Comparison of ENCODE assay signal across 1 cellular context in the genomic region with DNA sequence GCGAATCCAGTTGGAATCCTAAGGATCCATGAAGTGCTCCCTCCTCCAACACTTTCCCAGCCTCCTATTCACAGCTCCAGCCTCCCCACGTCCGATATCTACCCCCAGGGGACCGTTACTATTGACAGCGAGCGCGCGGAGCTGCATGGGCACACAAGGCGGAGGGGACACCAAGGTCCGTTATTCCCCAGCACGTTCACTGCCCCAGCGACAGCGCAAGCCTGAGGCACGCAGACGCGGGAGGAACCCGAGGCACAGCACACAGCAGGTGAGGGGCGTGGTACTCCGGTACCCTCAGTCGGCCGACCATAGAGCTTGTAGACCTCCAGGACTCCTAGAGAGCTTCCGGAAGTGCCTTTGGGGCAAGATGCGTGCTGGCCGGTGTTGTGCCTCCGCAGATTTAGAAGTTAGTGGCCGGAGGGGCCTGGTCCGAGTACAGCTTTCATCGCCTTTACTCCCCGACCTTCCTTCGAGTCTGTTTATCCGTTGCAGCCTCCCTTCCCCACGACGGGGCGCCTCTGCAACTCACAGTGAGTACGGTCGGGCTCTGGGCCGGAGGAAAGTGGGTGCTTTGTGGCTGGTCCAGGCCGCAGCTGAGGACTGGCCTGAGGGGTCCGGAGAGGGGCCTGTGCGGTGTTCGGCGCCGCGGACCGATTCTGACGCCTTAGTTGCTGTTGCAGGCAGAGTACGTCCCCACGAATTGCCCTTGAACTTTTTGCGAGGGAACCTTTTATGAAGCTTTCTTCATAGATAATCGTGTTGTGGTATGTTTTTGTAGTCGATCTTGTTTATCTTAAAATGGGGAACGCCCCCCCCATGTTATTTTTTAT.
TF ChIP-seq lines count a peak whose summit lies in the region.

A gene (plus strand): TSS at position 384 of the 830 bp plus-strand sequence. CDS start 6,525 bp downstream, outside the sequence.

TF ChIP-seq in K562, 482 proteins besides CTCF, POLR2A, EP300 and RAD21 (continued from another document and continues in another):
- TF ChIP-seq, protein P1, sequence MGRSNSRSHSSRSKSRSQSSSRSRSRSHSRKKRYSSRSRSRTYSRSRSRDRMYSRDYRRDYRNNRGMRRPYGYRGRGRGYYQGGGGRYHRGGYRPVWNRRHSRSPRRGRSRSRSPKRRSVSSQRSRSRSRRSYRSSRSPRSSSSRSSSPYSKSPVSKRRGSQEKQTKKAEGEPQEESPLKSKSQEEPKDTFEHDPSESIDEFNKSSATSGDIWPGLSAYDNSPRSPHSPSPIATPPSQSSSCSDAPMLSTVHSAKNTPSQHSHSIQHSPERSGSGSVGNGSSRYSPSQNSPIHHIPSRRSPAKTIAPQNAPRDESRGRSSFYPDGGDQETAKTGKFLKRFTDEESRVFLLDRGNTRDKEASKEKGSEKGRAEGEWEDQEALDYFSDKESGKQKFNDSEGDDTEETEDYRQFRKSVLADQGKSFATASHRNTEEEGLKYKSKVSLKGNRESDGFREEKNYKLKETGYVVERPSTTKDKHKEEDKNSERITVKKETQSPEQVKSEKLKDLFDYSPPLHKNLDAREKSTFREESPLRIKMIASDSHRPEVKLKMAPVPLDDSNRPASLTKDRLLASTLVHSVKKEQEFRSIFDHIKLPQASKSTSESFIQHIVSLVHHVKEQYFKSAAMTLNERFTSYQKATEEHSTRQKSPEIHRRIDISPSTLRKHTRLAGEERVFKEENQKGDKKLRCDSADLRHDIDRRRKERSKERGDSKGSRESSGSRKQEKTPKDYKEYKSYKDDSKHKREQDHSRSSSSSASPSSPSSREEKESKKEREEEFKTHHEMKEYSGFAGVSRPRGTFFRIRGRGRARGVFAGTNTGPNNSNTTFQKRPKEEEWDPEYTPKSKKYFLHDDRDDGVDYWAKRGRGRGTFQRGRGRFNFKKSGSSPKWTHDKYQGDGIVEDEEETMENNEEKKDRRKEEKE (IDR thresholded peaks at IDR 0.05; ENCODE audit: borderline replicate concordance in 1 of 2, control insufficient read depth in 1 of 2, low read depth in 2 of 2, low read length in 1 of 2): peak in 1 of 2 experiments; percentile 96; a peak in 2 of 4 replicates
- TF ChIP-seq HNRNPK (IDR thresholded peaks at IDR 0.05; ENCODE audit: low read depth, low read length, poor library complexity, severe bottlenecking): no peak
- no peak for TF ChIP-seq ZNF3 (CRISPR knock-in tag; IDR thresholded peaks at IDR 0.05)
- TF ChIP-seq, protein P2, sequence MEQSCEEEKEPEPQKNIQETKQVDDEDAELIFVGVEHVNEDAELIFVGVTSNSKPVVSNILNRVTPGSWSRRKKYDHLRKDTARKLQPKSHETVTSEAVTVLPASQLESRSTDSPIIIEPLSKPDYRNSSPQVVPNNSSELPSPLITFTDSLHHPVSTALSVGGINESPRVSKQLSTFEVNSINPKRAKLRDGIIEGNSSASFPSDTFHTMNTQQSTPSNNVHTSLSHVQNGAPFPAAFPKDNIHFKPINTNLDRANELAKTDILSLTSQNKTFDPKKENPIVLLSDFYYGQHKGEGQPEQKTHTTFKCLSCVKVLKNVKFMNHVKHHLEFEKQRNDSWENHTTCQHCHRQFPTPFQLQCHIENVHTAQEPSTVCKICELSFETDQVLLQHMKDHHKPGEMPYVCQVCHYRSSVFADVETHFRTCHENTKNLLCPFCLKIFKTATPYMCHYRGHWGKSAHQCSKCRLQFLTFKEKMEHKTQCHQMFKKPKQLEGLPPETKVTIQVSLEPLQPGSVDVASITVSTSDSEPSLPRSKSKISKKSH (CRISPR knock-in tag; IDR thresholded peaks at IDR 0.05): no peak
- no peak for TF ChIP-seq HMG20A (CRISPR knock-in tag; conservative IDR thresholded peaks at IDR 0.05)
- TF ChIP-seq, protein P3, sequence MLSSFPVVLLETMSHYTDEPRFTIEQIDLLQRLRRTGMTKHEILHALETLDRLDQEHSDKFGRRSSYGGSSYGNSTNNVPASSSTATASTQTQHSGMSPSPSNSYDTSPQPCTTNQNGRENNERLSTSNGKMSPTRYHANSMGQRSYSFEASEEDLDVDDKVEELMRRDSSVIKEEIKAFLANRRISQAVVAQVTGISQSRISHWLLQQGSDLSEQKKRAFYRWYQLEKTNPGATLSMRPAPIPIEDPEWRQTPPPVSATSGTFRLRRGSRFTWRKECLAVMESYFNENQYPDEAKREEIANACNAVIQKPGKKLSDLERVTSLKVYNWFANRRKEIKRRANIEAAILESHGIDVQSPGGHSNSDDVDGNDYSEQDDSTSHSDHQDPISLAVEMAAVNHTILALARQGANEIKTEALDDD (IDR thresholded peaks at IDR 0.05): 0 out of 2 replicates have a peak, but pooled peaks have one; percentile 31
- no peak for TF ChIP-seq ZNF274 (IDR thresholded peaks at IDR 0.05; ENCODE audit: borderline replicate concordance, low read depth, low read length)
- TF ChIP-seq, protein P4, sequence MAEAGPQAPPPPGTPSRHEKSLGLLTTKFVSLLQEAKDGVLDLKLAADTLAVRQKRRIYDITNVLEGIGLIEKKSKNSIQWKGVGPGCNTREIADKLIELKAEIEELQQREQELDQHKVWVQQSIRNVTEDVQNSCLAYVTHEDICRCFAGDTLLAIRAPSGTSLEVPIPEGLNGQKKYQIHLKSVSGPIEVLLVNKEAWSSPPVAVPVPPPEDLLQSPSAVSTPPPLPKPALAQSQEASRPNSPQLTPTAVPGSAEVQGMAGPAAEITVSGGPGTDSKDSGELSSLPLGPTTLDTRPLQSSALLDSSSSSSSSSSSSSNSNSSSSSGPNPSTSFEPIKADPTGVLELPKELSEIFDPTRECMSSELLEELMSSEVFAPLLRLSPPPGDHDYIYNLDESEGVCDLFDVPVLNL (CRISPR knock-in tag; IDR thresholded peaks at IDR 0.05; ENCODE audit: low read depth): no peak
- peak; percentile 80 for TF ChIP-seq ESRRA (IDR thresholded peaks at IDR 0.05; ENCODE audit: borderline replicate concordance, low read depth)
- TF ChIP-seq POLR2AphosphoS5 (IDR thresholded peaks at IDR 0.05; ENCODE audit: control insufficient read depth, insufficient read depth, low read depth, low read length): peak; percentile 94
- TF ChIP-seq, protein P5, sequence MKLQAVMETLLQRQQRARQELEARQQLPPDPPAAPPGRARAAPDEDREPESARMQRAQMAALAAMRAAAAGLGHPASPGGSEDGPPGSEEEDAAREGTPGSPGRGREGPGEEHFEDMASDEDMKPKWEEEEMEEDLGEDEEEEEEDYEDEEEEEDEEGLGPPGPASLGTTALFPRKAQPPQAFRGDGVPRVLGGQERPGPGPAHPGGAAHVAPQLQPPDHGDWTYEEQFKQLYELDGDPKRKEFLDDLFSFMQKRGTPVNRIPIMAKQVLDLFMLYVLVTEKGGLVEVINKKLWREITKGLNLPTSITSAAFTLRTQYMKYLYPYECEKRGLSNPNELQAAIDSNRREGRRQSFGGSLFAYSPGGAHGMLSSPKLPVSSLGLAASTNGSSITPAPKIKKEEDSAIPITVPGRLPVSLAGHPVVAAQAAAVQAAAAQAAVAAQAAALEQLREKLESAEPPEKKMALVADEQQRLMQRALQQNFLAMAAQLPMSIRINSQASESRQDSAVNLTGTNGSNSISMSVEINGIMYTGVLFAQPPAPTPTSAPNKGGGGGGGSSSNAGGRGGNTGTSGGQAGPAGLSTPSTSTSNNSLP (IDR thresholded peaks at IDR 0.05; ENCODE audit: borderline replicate concordance, low read depth, low read length): no peak
- TF ChIP-seq, protein P6, sequence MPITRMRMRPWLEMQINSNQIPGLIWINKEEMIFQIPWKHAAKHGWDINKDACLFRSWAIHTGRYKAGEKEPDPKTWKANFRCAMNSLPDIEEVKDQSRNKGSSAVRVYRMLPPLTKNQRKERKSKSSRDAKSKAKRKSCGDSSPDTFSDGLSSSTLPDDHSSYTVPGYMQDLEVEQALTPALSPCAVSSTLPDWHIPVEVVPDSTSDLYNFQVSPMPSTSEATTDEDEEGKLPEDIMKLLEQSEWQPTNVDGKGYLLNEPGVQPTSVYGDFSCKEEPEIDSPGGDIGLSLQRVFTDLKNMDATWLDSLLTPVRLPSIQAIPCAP (CRISPR knock-in tag; IDR thresholded peaks at IDR 0.05; ENCODE audit: borderline replicate concordance): peak; percentile 22; the same call in 1 of the 2 replicates
- TF ChIP-seq POLR2B (IDR thresholded peaks at IDR 0.05; ENCODE audit: low read depth, partially characterized antibody): peak; percentile 94
- TF ChIP-seq BMI1 (IDR thresholded peaks at IDR 0.05; ENCODE audit: low read length): no peak
- TF ChIP-seq ZKSCAN1 (IDR thresholded peaks at IDR 0.05; ENCODE audit: low read depth, low read length): no peak
- no peak for TF ChIP-seq ZNF76 (CRISPR knock-in tag; IDR thresholded peaks at IDR 0.05; ENCODE audit: borderline replicate concordance)
- TF ChIP-seq, protein P7, sequence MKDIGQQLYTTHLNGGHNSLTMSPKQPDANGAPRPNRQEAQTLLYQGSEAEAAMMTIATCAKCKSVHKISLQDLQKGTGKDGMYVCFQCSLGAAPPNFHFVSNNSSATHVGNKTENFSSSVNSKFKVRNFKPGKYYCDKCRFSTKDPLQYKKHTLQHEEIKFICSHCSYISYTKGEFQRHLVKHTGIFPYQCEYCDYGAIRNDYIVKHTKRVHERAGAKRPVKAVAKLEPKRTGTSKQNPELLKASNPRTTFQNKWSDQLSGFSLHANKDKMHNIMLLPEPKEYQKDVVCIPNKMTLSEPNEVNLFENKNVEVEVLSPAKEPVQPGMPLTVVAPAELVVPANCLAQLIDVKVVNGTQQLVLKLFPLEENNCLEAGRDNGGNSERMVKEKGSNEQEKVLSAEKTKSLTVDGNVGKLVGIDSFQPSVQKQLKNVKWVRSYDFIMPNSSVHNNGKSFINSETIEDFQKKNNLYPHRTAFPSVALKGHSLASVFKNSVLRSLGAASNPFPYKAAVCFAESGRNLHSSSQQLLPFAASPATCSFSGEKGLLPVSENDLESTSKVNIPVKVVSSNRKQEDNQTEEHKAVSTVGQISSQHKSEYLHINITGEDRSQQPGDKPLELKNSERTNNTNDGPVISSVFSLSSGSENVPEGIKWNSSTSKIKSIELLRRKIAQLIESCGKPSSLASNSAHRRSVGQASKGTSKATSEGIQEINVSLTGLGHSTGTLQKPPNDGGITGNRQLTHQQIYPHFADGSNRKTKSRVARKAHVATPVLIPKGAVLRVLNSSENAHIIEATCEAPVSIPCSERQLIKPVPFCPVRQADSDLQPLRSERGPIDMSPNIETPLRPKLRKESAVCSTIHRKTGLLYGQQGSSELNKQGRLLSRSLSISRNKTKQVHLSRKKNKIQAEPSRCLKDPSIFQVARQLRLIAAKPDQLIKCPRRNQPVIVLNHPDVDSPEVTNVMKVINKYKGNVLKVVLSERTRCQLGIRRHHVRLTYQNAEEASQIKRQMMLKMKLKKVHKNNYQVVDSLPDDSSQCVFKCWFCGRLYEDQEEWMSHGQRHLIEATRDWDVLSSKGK (CRISPR knock-in tag; IDR thresholded peaks at IDR 0.05): no peak
- TF ChIP-seq, protein P8, sequence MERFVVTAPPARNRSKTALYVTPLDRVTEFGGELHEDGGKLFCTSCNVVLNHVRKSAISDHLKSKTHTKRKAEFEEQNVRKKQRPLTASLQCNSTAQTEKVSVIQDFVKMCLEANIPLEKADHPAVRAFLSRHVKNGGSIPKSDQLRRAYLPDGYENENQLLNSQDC (CRISPR knock-in tag; IDR thresholded peaks at IDR 0.05): no peak
- TF ChIP-seq, protein P9, sequence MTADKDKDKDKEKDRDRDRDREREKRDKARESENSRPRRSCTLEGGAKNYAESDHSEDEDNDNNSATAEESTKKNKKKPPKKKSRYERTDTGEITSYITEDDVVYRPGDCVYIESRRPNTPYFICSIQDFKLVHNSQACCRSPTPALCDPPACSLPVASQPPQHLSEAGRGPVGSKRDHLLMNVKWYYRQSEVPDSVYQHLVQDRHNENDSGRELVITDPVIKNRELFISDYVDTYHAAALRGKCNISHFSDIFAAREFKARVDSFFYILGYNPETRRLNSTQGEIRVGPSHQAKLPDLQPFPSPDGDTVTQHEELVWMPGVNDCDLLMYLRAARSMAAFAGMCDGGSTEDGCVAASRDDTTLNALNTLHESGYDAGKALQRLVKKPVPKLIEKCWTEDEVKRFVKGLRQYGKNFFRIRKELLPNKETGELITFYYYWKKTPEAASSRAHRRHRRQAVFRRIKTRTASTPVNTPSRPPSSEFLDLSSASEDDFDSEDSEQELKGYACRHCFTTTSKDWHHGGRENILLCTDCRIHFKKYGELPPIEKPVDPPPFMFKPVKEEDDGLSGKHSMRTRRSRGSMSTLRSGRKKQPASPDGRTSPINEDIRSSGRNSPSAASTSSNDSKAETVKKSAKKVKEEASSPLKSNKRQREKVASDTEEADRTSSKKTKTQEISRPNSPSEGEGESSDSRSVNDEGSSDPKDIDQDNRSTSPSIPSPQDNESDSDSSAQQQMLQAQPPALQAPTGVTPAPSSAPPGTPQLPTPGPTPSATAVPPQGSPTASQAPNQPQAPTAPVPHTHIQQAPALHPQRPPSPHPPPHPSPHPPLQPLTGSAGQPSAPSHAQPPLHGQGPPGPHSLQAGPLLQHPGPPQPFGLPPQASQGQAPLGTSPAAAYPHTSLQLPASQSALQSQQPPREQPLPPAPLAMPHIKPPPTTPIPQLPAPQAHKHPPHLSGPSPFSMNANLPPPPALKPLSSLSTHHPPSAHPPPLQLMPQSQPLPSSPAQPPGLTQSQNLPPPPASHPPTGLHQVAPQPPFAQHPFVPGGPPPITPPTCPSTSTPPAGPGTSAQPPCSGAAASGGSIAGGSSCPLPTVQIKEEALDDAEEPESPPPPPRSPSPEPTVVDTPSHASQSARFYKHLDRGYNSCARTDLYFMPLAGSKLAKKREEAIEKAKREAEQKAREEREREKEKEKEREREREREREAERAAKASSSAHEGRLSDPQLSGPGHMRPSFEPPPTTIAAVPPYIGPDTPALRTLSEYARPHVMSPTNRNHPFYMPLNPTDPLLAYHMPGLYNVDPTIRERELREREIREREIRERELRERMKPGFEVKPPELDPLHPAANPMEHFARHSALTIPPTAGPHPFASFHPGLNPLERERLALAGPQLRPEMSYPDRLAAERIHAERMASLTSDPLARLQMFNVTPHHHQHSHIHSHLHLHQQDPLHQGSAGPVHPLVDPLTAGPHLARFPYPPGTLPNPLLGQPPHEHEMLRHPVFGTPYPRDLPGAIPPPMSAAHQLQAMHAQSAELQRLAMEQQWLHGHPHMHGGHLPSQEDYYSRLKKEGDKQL (CRISPR knock-in tag; IDR thresholded peaks at IDR 0.05; ENCODE audit: borderline replicate concordance): no peak; the same call in 1 of the 2 replicates
- TF ChIP-seq ZNF780A (CRISPR knock-in tag; IDR thresholded peaks at IDR 0.05): no peak
- TF ChIP-seq ESRRB (CRISPR knock-in tag; IDR thresholded peaks at IDR 0.05; ENCODE audit: borderline replicate concordance): no peak
- TF ChIP-seq, protein P10, sequence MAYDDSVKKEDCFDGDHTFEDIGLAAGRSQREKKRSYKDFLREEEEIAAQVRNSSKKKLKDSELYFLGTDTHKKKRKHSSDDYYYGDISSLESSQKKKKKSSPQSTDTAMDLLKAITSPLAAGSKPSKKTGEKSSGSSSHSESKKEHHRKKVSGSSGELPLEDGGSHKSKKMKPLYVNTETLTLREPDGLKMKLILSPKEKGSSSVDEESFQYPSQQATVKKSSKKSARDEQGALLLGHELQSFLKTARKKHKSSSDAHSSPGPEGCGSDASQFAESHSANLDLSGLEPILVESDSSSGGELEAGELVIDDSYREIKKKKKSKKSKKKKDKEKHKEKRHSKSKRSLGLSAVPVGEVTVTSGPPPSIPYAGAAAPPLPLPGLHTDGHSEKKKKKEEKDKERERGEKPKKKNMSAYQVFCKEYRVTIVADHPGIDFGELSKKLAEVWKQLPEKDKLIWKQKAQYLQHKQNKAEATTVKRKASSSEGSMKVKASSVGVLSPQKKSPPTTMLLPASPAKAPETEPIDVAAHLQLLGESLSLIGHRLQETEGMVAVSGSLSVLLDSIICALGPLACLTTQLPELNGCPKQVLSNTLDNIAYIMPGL (CRISPR knock-in tag; IDR thresholded peaks at IDR 0.05): peak; percentile 82; the same call in 1 of the 2 replicates
